Comparison of ENCODE assay signal across 1 cellular context in genomic region chr11:78164471-78164870, GRCh38.
A peak's percentile ranks its signal among the peaks of the same experiment; 100 is the strongest.
TF ChIP-seq lines count a peak whose summit lies in the region.

No MANE protein-coding gene starts in this region.

TF ChIP-seq in HepG2, 621 proteins besides CTCF, POLR2A, EP300 and RAD21:
- TF ChIP-seq ZNF564 (CRISPR knock-in tag; IDR thresholded peaks at IDR 0.05) (peak; percentile 92; the same call in 1 of the 2 replicates), MLX (CRISPR knock-in tag; IDR thresholded peaks at IDR 0.05) (no peak), NCOA5 (CRISPR knock-in tag; IDR thresholded peaks at IDR 0.05) (no peak)
